22 cellular contexts compared by ENCODE assay signal in the genomic region with DNA sequence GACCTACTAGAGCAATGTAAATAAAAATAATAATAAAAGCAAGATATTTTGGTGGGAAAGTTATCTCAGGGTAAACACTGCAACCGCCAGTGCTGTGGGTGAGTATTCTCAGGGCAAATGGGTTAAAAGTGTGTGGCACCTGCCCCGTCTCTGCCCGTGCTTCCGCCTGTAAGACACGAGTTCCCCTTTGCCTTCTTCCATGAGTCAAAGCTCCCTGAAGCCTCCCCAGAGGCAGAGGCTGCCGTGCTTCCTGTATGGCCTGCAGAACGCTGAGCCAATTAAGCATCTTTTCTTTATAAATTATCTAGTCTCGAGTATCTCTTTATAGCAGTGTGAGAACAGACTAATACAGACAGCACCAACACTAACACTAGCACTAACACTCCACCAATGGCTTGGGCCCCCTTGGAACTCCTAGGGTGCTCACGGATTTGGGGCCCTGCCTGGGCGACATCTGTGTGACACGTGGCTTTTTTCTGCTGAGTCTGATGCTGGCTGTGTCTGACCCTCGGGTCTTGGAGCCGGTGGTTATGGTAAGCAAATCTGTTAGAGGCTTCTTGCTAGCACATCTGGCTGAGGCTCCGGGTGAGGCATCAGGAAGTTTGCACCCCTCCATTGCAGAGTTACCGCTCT. TPM values are rescaled to one million over a fixed set of nuclear protein-coding genes. Genes with fewer than 3 reads are reported as not detected.
A peak's percentile ranks its signal among the peaks of the same experiment; 100 is the strongest.
DNase-seq lines count a peak whose midpoint lies in the region; ATAC-seq and TF ChIP-seq lines count a peak whose summit lies in the region.
"Had no signal": no experiment of that assay in that cellular context is flagged by ENCODE, and none has a peak within 500 bp of the region (broad histone marks: within the 10 kb centered on the region; RNA-seq: fewer than 3 reads in every experiment).

No MANE protein-coding gene starts in this region.

- peaks cover 2 to 43% (median 16%) of the 10 kb centered on the region in 3 experiments; a peak in 6 of 7 replicates for H3K36me3 Mint-ChIP-seq in H9 (ENCODE audit: insufficient read depth in 1 of 3, low read depth in 3 of 3)
- H3K36me3 Mint-ChIP-seq in glutamatergic neuron (ENCODE audit: unreplicated experiment) = no peaks in the 10 kb centered on the region
- H3K36me3 Mint-ChIP-seq in activated T-helper 1 cell treated with anti-CD3 and anti-CD28 coated beads, Interleukin-12 subunit alpha, Interleukin-12 subunit beta, Interleukin-2, Interleukin-4 antibody, amounts not matched to agents 30 ng/mL and 10 ng/mL and 1 ng/mL, durations not matched to agents 14 hours and 24 hours and 36 hours (ENCODE audit: low read depth) = no peaks in the 10 kb centered on the region
- H3K36me3 Mint-ChIP-seq: CD8-positive, alpha-beta memory T cell; naive B cell had no signal

- ATAC-seq in GM21360 (IDR thresholded peaks at IDR 0.05; ENCODE audit: unreplicated experiment) = no peak
- ATAC-seq: activated naive CD8-positive, alpha-beta T cell treated with anti-CD3 and anti-CD28 coated beads, Interleukin-2, amount 50 U/mL, for 24 hours; body of pancreas; stimulated activated naive CD8-positive, alpha-beta T cell treated with anti-CD3 and anti-CD28 coated beads, Interleukin-15, Interleukin-2, amounts not matched to agents 100 U/mL and 50 U/mL, for 24 hours had no signal

- H3K4me1 Mint-ChIP-seq in H9 = peaks cover 46 to 48% of the 10 kb centered on the region in 2 experiments
- peaks cover 54% of the 10 kb centered on the region for H3K4me1 Mint-ChIP-seq in glutamatergic neuron (ENCODE audit: low read depth, unreplicated experiment)
- H3K4me1 Mint-ChIP-seq in activated T-helper 1 cell treated with anti-CD3 and anti-CD28 coated beads, Interleukin-12 subunit alpha, Interleukin-12 subunit beta, Interleukin-2, Interleukin-4 antibody, amounts not matched to agents 30 ng/mL and 10 ng/mL and 1 ng/mL, durations not matched to agents 14 hours and 24 hours and 36 hours (ENCODE audit: low read depth) = no peaks in the 10 kb centered on the region
- H3K4me1 Mint-ChIP-seq: activated naive CD8-positive, alpha-beta T cell treated with anti-CD3 and anti-CD28 coated beads, Interleukin-2, amount 50 U/mL, for 24 hours; CD8-positive, alpha-beta memory T cell; naive B cell had no signal

- H4K91ac ChIP-seq in H9 (ENCODE audit: insufficient read length, low read depth, low read length) = no peak overlapping the region

- H2AFZ ChIP-seq in H9 (ENCODE audit: low read length) (no peak overlapping the region), MM.1S (ENCODE audit: low read length) (no peak overlapping the region)

- peak; percentile 34 for DNase-seq in Daoy (ENCODE audit: low read depth)
- DNase-seq in H9 = no peak
- DNase-seq in NOMO-1 treated with dmso at 0.1 percent for 144 hours (lab: John Stamatoyannopoulos, UW; ENCODE audit: unreplicated experiment) = peak; percentile 7
- DNase-seq in glutamatergic neuron = peak; percentile 59
- DNase-seq in activated T-helper 1 cell treated with anti-CD3 and anti-CD28 coated beads, Interleukin-12 subunit alpha, Interleukin-12 subunit beta, Interleukin-2, Interleukin-4 antibody, amounts not matched to agents 30 ng/mL and 10 ng/mL and 1 ng/mL, durations not matched to agents 14 hours and 24 hours and 36 hours (ENCODE audit: low spot score) = no peak
- DNase-seq in MM.1S = no peak
- DNase-seq: activated CD4-positive, alpha-beta T cell treated with anti-CD3 and anti-CD28 coated beads, Interleukin-2, amount 50 U/mL, for 1 hour; activated effector memory CD4-positive, alpha-beta T cell treated with anti-CD3 and anti-CD28 coated beads, Interleukin-2, amount 50 U/mL, for 16 hours; activated naive CD8-positive, alpha-beta T cell treated with anti-CD3 and anti-CD28 coated beads, Interleukin-2, amount 50 U/mL, for 24 hours; body of pancreas; CD8-positive, alpha-beta memory T cell; DMS153; mesendoderm; naive B cell; NCI-H1417 treated with DMSO at 0.1 percent for 48 hours; Peyer's patch; spleen; stimulated activated CD4-positive, alpha-beta T cell treated with anti-CD3 and anti-CD28 coated beads, Interleukin-4, amount 100 ng/mL, for 24 hours; stimulated activated naive CD8-positive, alpha-beta T cell treated with anti-CD3 and anti-CD28 coated beads, Interleukin-15, Interleukin-2, amounts not matched to agents 100 U/mL and 50 U/mL, for 24 hours had no signal

- no peak overlapping the region for H3K14ac ChIP-seq in H9 (ENCODE audit: insufficient read depth, low read length)

- no peaks in the 10 kb centered on the region for H3K36me3 ChIP-seq in MM.1S (replicated peaks; ENCODE audit: insufficient read depth, low read length)
- H3K36me3 ChIP-seq: Peyer's patch, spleen had no signal

- no peak overlapping the region for H3K56ac ChIP-seq in H9 (ENCODE audit: insufficient read length, low read depth, low read length)

- no peaks in the 10 kb centered on the region for H3K27me3 ChIP-seq in H9 (ENCODE audit: insufficient read depth, low read length)
- H3K27me3 ChIP-seq in MM.1S (replicated peaks; ENCODE audit: insufficient read depth, low read length) = peaks cover 4% of the 10 kb centered on the region
- H3K27me3 ChIP-seq: body of pancreas, Peyer's patch had no signal

- H3K9ac ChIP-seq in H9 (ENCODE audit: extremely low read depth, insufficient read length, low read length) = no peak overlapping the region
- H3K9ac ChIP-seq in MM.1S (ENCODE audit: low read length) = no peak overlapping the region

- peaks cover 7% of the 10 kb centered on the region for H3K4me1 ChIP-seq in H9 (ENCODE audit: insufficient read depth, low read length)
- no peaks in the 10 kb centered on the region for H3K4me1 ChIP-seq in MM.1S (ENCODE audit: low read length)
- H3K4me1 ChIP-seq: body of pancreas, Peyer's patch, spleen had no signal

- H3K18ac ChIP-seq in H9 (ENCODE audit: insufficient read length, low read depth, low read length) = no peak overlapping the region

- H3K79me2 ChIP-seq in H9 (ENCODE audit: insufficient read depth, low read length) (peaks cover 6% of the 10 kb centered on the region; the same call in 1 of the 2 replicates), MM.1S (ENCODE audit: low read length) (no peaks in the 10 kb centered on the region)

- no CpG with 5 or more reads among the region's 15 CpGs for WGBS in H9 (ENCODE audit: extremely low coverage, insufficient read length, low lambda C conversion rate)

- no peak overlapping the region for H2BK20ac ChIP-seq in H9 (ENCODE audit: low read depth, low read length, poor library complexity, severe bottlenecking)

- H3K27me3 Mint-ChIP-seq in H9 (ENCODE audit: low read depth) = no peaks in the 10 kb centered on the region
- peaks cover 11% of the 10 kb centered on the region for H3K27me3 Mint-ChIP-seq in glutamatergic neuron (ENCODE audit: unreplicated experiment)
- H3K27me3 Mint-ChIP-seq in activated T-helper 1 cell treated with anti-CD3 and anti-CD28 coated beads, Interleukin-12 subunit alpha, Interleukin-12 subunit beta, Interleukin-2, Interleukin-4 antibody, amounts not matched to agents 30 ng/mL and 10 ng/mL and 1 ng/mL, durations not matched to agents 14 hours and 24 hours and 36 hours (ENCODE audit: insufficient read depth) = peaks cover 9% of the 10 kb centered on the region

- H3K9me2 ChIP-seq in MM.1S (replicated peaks; ENCODE audit: insufficient read depth, low read length) = no peaks in the 10 kb centered on the region

- no peak for TF ChIP-seq CTCF in H9 (conservative IDR thresholded peaks at IDR 0.05)
- no peak for TF ChIP-seq CTCF in glutamatergic neuron (IDR thresholded peaks at IDR 0.05; ENCODE audit: partially characterized antibody, unreplicated experiment)
- no peak for TF ChIP-seq CTCF in MM.1S (IDR thresholded peaks at IDR 0.05; ENCODE audit: low read length)

- H3K4me2 ChIP-seq in H9 (ENCODE audit: insufficient read depth, insufficient read length, low read length) = no peak overlapping the region
- H3K4me2 ChIP-seq in MM.1S (ENCODE audit: low read depth, low read length) = no peak overlapping the region

- H3K9me3 ChIP-seq in H9 (ENCODE audit: control insufficient read depth, low read depth, low read length) (no peaks in the 10 kb centered on the region), MM.1S (replicated peaks; ENCODE audit: insufficient read depth, low read length) (no peaks in the 10 kb centered on the region)
- H3K9me3 ChIP-seq: body of pancreas, Peyer's patch, spleen had no signal

- H2AK5ac ChIP-seq in H9 (ENCODE audit: insufficient read length, low read length) = no peak overlapping the region

- no peak overlapping the region for H2BK12ac ChIP-seq in H9 (ENCODE audit: insufficient read length, low read depth, low read length)

- no peak overlapping the region for H4K8ac ChIP-seq in H9 (replicated peaks; ENCODE audit: insufficient read length, low read depth, low read length)

- H2BK120ac ChIP-seq in H9 (ENCODE audit: low read depth, low read length, poor library complexity, severe bottlenecking) = no peak overlapping the region

- H3F3A ChIP-seq in MM.1S (ENCODE audit: insufficient read depth, low read length) = no peaks in the 10 kb centered on the region

- peaks cover 0 to 17% of the 10 kb centered on the region in 2 experiments; a peak in 3 of 5 replicates for H3K9me3 Mint-ChIP-seq in H9
- peaks cover 2% of the 10 kb centered on the region for H3K9me3 Mint-ChIP-seq in glutamatergic neuron (ENCODE audit: unreplicated experiment)
- H3K9me3 Mint-ChIP-seq in activated T-helper 1 cell treated with anti-CD3 and anti-CD28 coated beads, Interleukin-12 subunit alpha, Interleukin-12 subunit beta, Interleukin-2, Interleukin-4 antibody, amounts not matched to agents 30 ng/mL and 10 ng/mL and 1 ng/mL, durations not matched to agents 14 hours and 24 hours and 36 hours = no peaks in the 10 kb centered on the region
- H3K9me3 Mint-ChIP-seq: activated naive CD8-positive, alpha-beta T cell treated with anti-CD3 and anti-CD28 coated beads, Interleukin-2, amount 50 U/mL, for 24 hours; CD8-positive, alpha-beta memory T cell; naive B cell; T-helper 1 cell treated with Interleukin-12 subunit alpha and Interleukin-12 subunit beta and Interleukin-4 antibody, amounts not matched to agents 30 μg/mL and 1 μg/mL, for 36 hours had no signal

- H4K20me1 ChIP-seq in H9 (ENCODE audit: control insufficient read depth, insufficient read depth, insufficient read length) (no peaks in the 10 kb centered on the region), MM.1S (ENCODE audit: insufficient read depth, low read length) (no peaks in the 10 kb centered on the region)

- no peak overlapping the region for H3T11ph ChIP-seq in H9 (ENCODE audit: low read length)

- H3K4me3 ChIP-seq in MM.1S (ENCODE audit: low read length) = no peak overlapping the region
- H3K4me3 ChIP-seq: body of pancreas, Peyer's patch, spleen had no signal

- H3K4ac ChIP-seq in H9 (ENCODE audit: low read depth, low read length) = no peak overlapping the region

- H3K27ac Mint-ChIP-seq in H9 (peak overlapping the region in 2 of 3 experiments; percentile 40 to 89; a peak in 2 of 7 replicates), glutamatergic neuron (ENCODE audit: unreplicated experiment) (peak overlapping the region; percentile 97)
- H3K27ac Mint-ChIP-seq in activated T-helper 1 cell treated with anti-CD3 and anti-CD28 coated beads, Interleukin-12 subunit alpha, Interleukin-12 subunit beta, Interleukin-2, Interleukin-4 antibody, amounts not matched to agents 30 ng/mL and 10 ng/mL and 1 ng/mL, durations not matched to agents 14 hours and 24 hours and 36 hours = no peak overlapping the region
- H3K27ac Mint-ChIP-seq: activated naive CD8-positive, alpha-beta T cell treated with anti-CD3 and anti-CD28 coated beads, Interleukin-2, amount 50 U/mL, for 24 hours; CD8-positive, alpha-beta memory T cell; endodermal cell; T-helper 1 cell treated with Interleukin-12 subunit alpha and Interleukin-12 subunit beta and Interleukin-4 antibody, amounts not matched to agents 30 μg/mL and 1 μg/mL, for 36 hours had no signal

- H3K4me3 Mint-ChIP-seq in H9 (no peak overlapping the region; a peak in 1 of 5 replicates), glutamatergic neuron (ENCODE audit: unreplicated experiment) (peak overlapping the region; percentile 72)
- no peak overlapping the region for H3K4me3 Mint-ChIP-seq in activated T-helper 1 cell treated with anti-CD3 and anti-CD28 coated beads, Interleukin-12 subunit alpha, Interleukin-12 subunit beta, Interleukin-2, Interleukin-4 antibody, amounts not matched to agents 30 ng/mL and 10 ng/mL and 1 ng/mL, durations not matched to agents 14 hours and 24 hours and 36 hours
- H3K4me3 Mint-ChIP-seq: activated naive CD8-positive, alpha-beta T cell treated with anti-CD3 and anti-CD28 coated beads, Interleukin-2, amount 50 U/mL, for 24 hours; CD8-positive, alpha-beta memory T cell; endodermal cell; T-helper 1 cell treated with Interleukin-12 subunit alpha and Interleukin-12 subunit beta and Interleukin-4 antibody, amounts not matched to agents 30 μg/mL and 1 μg/mL, for 36 hours had no signal

- H3K79me1 ChIP-seq in H9 (ENCODE audit: insufficient read depth, low read depth, low read length, poor library complexity, severe bottlenecking) = peaks cover 5% of the 10 kb centered on the region

- H4K5ac ChIP-seq in H9 (ENCODE audit: insufficient read length, low read depth, low read length) = no peak overlapping the region

- no peak overlapping the region for H3K23ac ChIP-seq in H9 (ENCODE audit: insufficient read length, low read depth, low read length)

- H3K23me2 ChIP-seq in H9 (ENCODE audit: insufficient read length, low read depth, low read length, poor library complexity, severe bottlenecking) = no peaks in the 10 kb centered on the region

- H3K27ac ChIP-seq in H9 (ENCODE audit: insufficient read length, low read depth, low read length) (no peak overlapping the region), MM.1S (ENCODE audit: low read length) (no peak overlapping the region)
- H3K27ac ChIP-seq: body of pancreas, Peyer's patch, spleen had no signal

- H2BK15ac ChIP-seq in H9 (ENCODE audit: low read depth, low read length) = no peak overlapping the region

- H2BK5ac ChIP-seq in H9 (ENCODE audit: insufficient read length, low read length) = no peak overlapping the region

- intact Hi-C loops in activated T-helper 1 cell treated with anti-CD3 and anti-CD28 coated beads, Interleukin-12 subunit alpha, Interleukin-12 subunit beta, Interleukin-2, Interleukin-4 antibody, amounts not matched to agents 30 ng/mL and 10 ng/mL and 1 ng/mL, durations not matched to agents 14 hours and 24 hours and 36 hours (cut with micrococcal nuclease) = no loop called here

RNA-seq across cellular contexts. Expression of a gene that starts 10.6 kb away (rescaled TPM):
- total RNA-seq in Daoy (2014; rRNA removed; shearing (Covaris generic)) = 9.0 and 13.5 TPM in 2 replicates
- total RNA-seq in H9 (2021) = 41.9 and 44.3 TPM in 2 replicates
- 49.4 TPM for total RNA-seq in glutamatergic neuron (ENCODE audit: unreplicated experiment)
- total RNA-seq in activated T-helper 1 cell treated with anti-CD3 and anti-CD28 coated beads, Interleukin-12 subunit alpha, Interleukin-12 subunit beta, Interleukin-2, Interleukin-4 antibody, amounts not matched to agents 30 ng/mL and 10 ng/mL and 1 ng/mL, durations not matched to agents 14 hours and 24 hours and 36 hours = not detected in 2 replicates
- total RNA-seq: CD8-positive, alpha-beta memory T cell had no signal

Comparison
In these comparisons a context has a peak if more than half of its experiments do, and no peak if none do; other contexts are left out.
1. DNase-seq: peak in Daoy (single experiment), NOMO-1 treated with dmso at 0.1 percent for 144 hours (single experiment) and glutamatergic neuron (single experiment); none in H9 (single experiment), activated T-helper 1 cell treated with anti-CD3 and anti-CD28 coated beads, Interleukin-12 subunit alpha, Interleukin-12 subunit beta, Interleukin-2, Interleukin-4 antibody, amounts not matched to agents 30 ng/mL and 10 ng/mL and 1 ng/mL, durations not matched to agents 14 hours and 24 hours and 36 hours (single experiment) and MM.1S (single experiment).